ENCODE assay signal across 15 cellular contexts in the genomic region with DNA sequence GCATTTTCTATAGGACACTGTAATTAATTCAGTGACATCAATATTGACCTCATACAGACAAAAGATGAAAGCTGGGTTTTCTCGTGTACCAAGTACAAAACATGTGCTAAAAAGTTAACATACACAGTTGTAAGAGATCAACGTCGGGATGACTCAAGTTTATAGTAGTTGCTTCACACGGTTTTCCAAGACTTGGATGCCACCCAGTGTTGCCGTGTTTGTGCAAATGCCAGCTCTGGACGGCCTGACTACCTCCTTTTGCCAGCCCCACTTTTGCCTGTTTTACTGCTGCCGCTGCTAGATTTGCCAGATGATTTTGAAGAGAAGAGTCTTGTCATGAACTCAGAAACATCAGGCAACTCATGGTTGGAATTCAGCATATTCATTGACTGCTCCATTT. TPM values are rescaled to one million over a fixed set of nuclear protein-coding genes. Genes with fewer than 3 reads are reported as not detected.
DNase-seq lines count a peak whose midpoint lies in the region; ATAC-seq, FAIRE-seq and TF ChIP-seq lines count a peak whose summit lies in the region.
"Had no signal": no experiment of that assay in that cellular context is flagged by ENCODE, and none has a peak within 500 bp of the region (broad histone marks: within the 10 kb centered on the region; RNA-seq: fewer than 3 reads in every experiment).

No MANE protein-coding gene starts in this region.

- H3K4me1 ChIP-seq in prostate gland (replicated peaks) = peaks cover 5% of the 10 kb centered on the region
- H3K4me1 ChIP-seq: lower lobe of right lung had no signal

- peaks cover 32% of the 10 kb centered on the region for H3K36me3 Mint-ChIP-seq in activated T-helper 2 cell treated with anti-CD3 and anti-CD28 coated beads, Interferon-gamma antibody, Interleukin-2, Interleukin-4, amounts not matched to agents 10 μg/mL and 5 μg/mL and 100 μg/mL, durations not matched to agents 14 hours and 24 hours and 36 hours (ENCODE audit: low read depth)

- DNase-seq in GM03348 (ENCODE audit: low spot score) (peak; percentile 27), RPMI7951 (ENCODE audit: low read depth) (peak; percentile 29), fibroblast of pulmonary artery (ENCODE audit: low read depth) (peak; percentile 21), prostate gland (ENCODE audit: low spot score) (peak; percentile 71), urothelium cell line (ENCODE audit: low spot score) (no peak)
- no peak for DNase-seq in stimulated activated naive CD8-positive, alpha-beta T cell treated with anti-CD3 and anti-CD28 coated beads, Interleukin-15, Interleukin-2, amounts not matched to agents 100 U/mL and 50 U/mL, for 24 hours
- DNase-seq in activated T-helper 2 cell treated with anti-CD3 and anti-CD28 coated beads, Interferon-gamma antibody, Interleukin-2, Interleukin-4, amounts not matched to agents 10 μg/mL and 5 μg/mL and 100 μg/mL, durations not matched to agents 14 hours and 24 hours and 36 hours (ENCODE audit: low spot score) = no peak
- DNase-seq: activated CD4-positive, alpha-beta T cell treated with anti-CD3 and anti-CD28 coated beads, Interleukin-2, amount 50 U/mL, for 1 hour; Calu3; endodermal cell; lower lobe of right lung; NCI-H524 treated with DMSO at 0.1 percent for 48 hours; T-helper 2 cell had no signal

- no peak overlapping the region for H3K4me3 ChIP-seq in fibroblast of pulmonary artery (replicated peaks; ENCODE audit: low read depth, low read length)
- H3K4me3 ChIP-seq in prostate gland = no peak overlapping the region
- H3K4me3 ChIP-seq: lower lobe of right lung had no signal

- no peak overlapping the region for H3K27ac ChIP-seq in prostate gland
- H3K27ac ChIP-seq: lower lobe of right lung had no signal

- no peak for FAIRE-seq in urothelium cell line (lab: Jason Lieb, UNC)
- FAIRE-seq: RCC 7860 had no signal

- no peak for TF ChIP-seq CTCF in fibroblast of pulmonary artery (IDR thresholded peaks at IDR 0.05; ENCODE audit: low read length, missing control alignments)
- TF ChIP-seq CTCF in prostate gland (IDR thresholded peaks at IDR 0.05) = no peak

- no peaks in the 10 kb centered on the region for H3K27me3 Mint-ChIP-seq in activated T-helper 2 cell treated with anti-CD3 and anti-CD28 coated beads, Interferon-gamma antibody, Interleukin-2, Interleukin-4, amounts not matched to agents 10 μg/mL and 5 μg/mL and 100 μg/mL, durations not matched to agents 14 hours and 24 hours and 36 hours (ENCODE audit: low read depth)

- H3K4me1 Mint-ChIP-seq in activated T-helper 2 cell treated with anti-CD3 and anti-CD28 coated beads, Interferon-gamma antibody, Interleukin-2, Interleukin-4, amounts not matched to agents 10 μg/mL and 5 μg/mL and 100 μg/mL, durations not matched to agents 14 hours and 24 hours and 36 hours (ENCODE audit: low read depth) = no peaks in the 10 kb centered on the region
- H3K4me1 Mint-ChIP-seq: endodermal cell had no signal

- 28% methylated on average over 7 of the region's 7 CpGs for WGBS in prostate gland

- no peaks in the 10 kb centered on the region for H3K27me3 ChIP-seq in prostate gland (replicated peaks; ENCODE audit: insufficient read depth)

- H3K27ac Mint-ChIP-seq in activated T-helper 2 cell treated with anti-CD3 and anti-CD28 coated beads, Interferon-gamma antibody, Interleukin-2, Interleukin-4, amounts not matched to agents 10 μg/mL and 5 μg/mL and 100 μg/mL, durations not matched to agents 14 hours and 24 hours and 36 hours = no peak overlapping the region
- H3K27ac Mint-ChIP-seq: endodermal cell had no signal

- H3K36me3 ChIP-seq in prostate gland = no peaks in the 10 kb centered on the region

- no peak for ATAC-seq in stimulated activated naive CD8-positive, alpha-beta T cell treated with anti-CD3 and anti-CD28 coated beads, Interleukin-15, Interleukin-2, amounts not matched to agents 100 U/mL and 50 U/mL, for 24 hours
- no peak for ATAC-seq in GM19324 (IDR thresholded peaks at IDR 0.05; ENCODE audit: low FRiP score, unreplicated experiment)
- ATAC-seq: lower lobe of right lung had no signal

- no peak overlapping the region for H3K4me3 Mint-ChIP-seq in activated T-helper 2 cell treated with anti-CD3 and anti-CD28 coated beads, Interferon-gamma antibody, Interleukin-2, Interleukin-4, amounts not matched to agents 10 μg/mL and 5 μg/mL and 100 μg/mL, durations not matched to agents 14 hours and 24 hours and 36 hours (ENCODE audit: low read depth)
- H3K4me3 Mint-ChIP-seq: endodermal cell had no signal

- intact Hi-C loops in prostate gland (cut with DNase I) = no loop called here
- intact Hi-C loops in activated T-helper 2 cell treated with anti-CD3 and anti-CD28 coated beads, Interferon-gamma antibody, Interleukin-2, Interleukin-4, amounts not matched to agents 10 μg/mL and 5 μg/mL and 100 μg/mL, durations not matched to agents 14 hours and 24 hours and 36 hours (cut with micrococcal nuclease) = no loop called here

- no peak for TF ChIP-seq POLR2A in prostate gland (IDR thresholded peaks at IDR 0.05)

- H3K9me3 ChIP-seq in prostate gland = no peaks in the 10 kb centered on the region
- H3K9me3 ChIP-seq: lower lobe of right lung had no signal

- no peaks in the 10 kb centered on the region for H3K9me3 Mint-ChIP-seq in activated T-helper 2 cell treated with anti-CD3 and anti-CD28 coated beads, Interferon-gamma antibody, Interleukin-2, Interleukin-4, amounts not matched to agents 10 μg/mL and 5 μg/mL and 100 μg/mL, durations not matched to agents 14 hours and 24 hours and 36 hours
- H3K9me3 Mint-ChIP-seq: endodermal cell had no signal

RNA-seq across cellular contexts. Expression of a gene that starts 17.6 kb away (rescaled TPM):
- 55.7 and 68.5 TPM in 2 replicates for total RNA-seq in RPMI7951 (2014; rRNA removed; shearing (Covaris generic))
- 10 to 100 TPM; 52.7 to 56.0 TPM for total RNA-seq in prostate gland
- total RNA-seq in activated T-helper 2 cell treated with anti-CD3 and anti-CD28 coated beads, Interferon-gamma antibody, Interleukin-2, Interleukin-4, amounts not matched to agents 10 μg/mL and 5 μg/mL and 100 μg/mL, durations not matched to agents 14 hours and 24 hours and 36 hours = 66.8 and 68.0 TPM in 2 replicates

RNA-seq across cellular contexts. Expression of a gene that starts 17.8 kb away (rescaled TPM):
- total RNA-seq in RPMI7951 (2014; rRNA removed; shearing (Covaris generic)) = 1.5 and 2.5 TPM in 2 replicates
- 1 to 10 TPM; 1.2 to 1.3 TPM for total RNA-seq in prostate gland
- 3.4 and 3.7 TPM in 2 replicates for total RNA-seq in activated T-helper 2 cell treated with anti-CD3 and anti-CD28 coated beads, Interferon-gamma antibody, Interleukin-2, Interleukin-4, amounts not matched to agents 10 μg/mL and 5 μg/mL and 100 μg/mL, durations not matched to agents 14 hours and 24 hours and 36 hours

RNA-seq across cellular contexts. Expression of a gene that starts 45.1 kb away (rescaled TPM):
- total RNA-seq in RPMI7951 (2014; rRNA removed; shearing (Covaris generic)) = 21.5 and 28.0 TPM in 2 replicates
- total RNA-seq in prostate gland = 10 to 100 TPM; 11.9 to 21.6 TPM
- 19.4 and 19.8 TPM in 2 replicates for total RNA-seq in activated T-helper 2 cell treated with anti-CD3 and anti-CD28 coated beads, Interferon-gamma antibody, Interleukin-2, Interleukin-4, amounts not matched to agents 10 μg/mL and 5 μg/mL and 100 μg/mL, durations not matched to agents 14 hours and 24 hours and 36 hours

Comparison
In these comparisons a context has a peak if more than half of its experiments do, and no peak if none do; other contexts are left out.
1. DNase-seq: peak in GM03348 (single experiment), RPMI7951 (single experiment), fibroblast of pulmonary artery (single experiment) and prostate gland (single experiment); none in urothelium cell line (single experiment), stimulated activated naive CD8-positive, alpha-beta T cell treated with anti-CD3 and anti-CD28 coated beads, Interleukin-15, Interleukin-2, amounts not matched to agents 100 U/mL and 50 U/mL, for 24 hours (single experiment) and activated T-helper 2 cell treated with anti-CD3 and anti-CD28 coated beads, Interferon-gamma antibody, Interleukin-2, Interleukin-4, amounts not matched to agents 10 μg/mL and 5 μg/mL and 100 μg/mL, durations not matched to agents 14 hours and 24 hours and 36 hours (single experiment).